In the genomic region with DNA sequence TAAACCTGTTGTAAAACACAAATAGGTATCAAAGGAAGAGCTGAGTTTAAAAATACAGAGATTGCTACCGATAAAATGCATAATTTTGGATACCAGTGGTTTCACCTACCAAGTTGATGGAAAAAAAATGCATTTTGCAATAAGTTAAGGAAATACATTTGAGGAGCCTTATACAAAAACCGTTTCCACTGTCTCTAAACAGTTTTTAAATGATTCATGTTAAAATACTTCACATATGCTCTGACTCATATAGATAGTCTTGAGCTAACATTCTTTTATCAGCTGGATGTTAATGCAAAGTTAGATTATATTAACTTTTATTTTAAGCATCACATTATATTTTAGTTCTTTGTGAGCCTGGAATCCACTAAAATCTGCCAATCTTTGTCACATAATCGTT, we compare ENCODE assay signal across 19 cellular contexts. TPM values are rescaled to one million over a fixed set of nuclear protein-coding genes. Genes with fewer than 3 reads are reported as not detected.
DNase-seq lines count a peak whose midpoint lies in the region; ATAC-seq and TF ChIP-seq lines count a peak whose summit lies in the region.
"Had no signal": no experiment of that assay in that cellular context is flagged by ENCODE, and none has a peak within 500 bp of the region (broad histone marks: within the 10 kb centered on the region; RNA-seq: fewer than 3 reads in every experiment).

No MANE protein-coding gene starts in this region.

- H2AK5ac ChIP-seq in mesenchymal stem cell (ENCODE audit: low read length, severe bottlenecking): no peak overlapping the region

- H3K36me3 ChIP-seq in SJSA1 (no peaks in the 10 kb centered on the region), mesenchymal stem cell (ENCODE audit: control insufficient read depth in 1 of 2, insufficient read depth in 2 of 2, low read depth in 1 of 2, low read length in 2 of 2) (no peaks in the 10 kb centered on the region)
- H3K36me3 ChIP-seq: lower lobe of right lung, ovary had no signal

- no peak overlapping the region for H2BK15ac ChIP-seq in mesenchymal stem cell (ENCODE audit: low read depth, poor library complexity, severe bottlenecking)

- H3K18ac ChIP-seq in mesenchymal stem cell (ENCODE audit: low read depth in 1 of 2, low read length in 2 of 2): no peak overlapping the region

- TF ChIP-seq CTCF in epithelial cell of esophagus (IDR thresholded peaks at IDR 0.05; ENCODE audit: insufficient read depth, low read depth, low read length, missing control alignments): no peak

- no peak overlapping the region for H2BK12ac ChIP-seq in mesenchymal stem cell (ENCODE audit: low read length in 2 of 2)

- peak overlapping the region; percentile 7 for H3K9ac ChIP-seq in mesenchymal stem cell (ENCODE audit: low read length)

- H2BK5ac ChIP-seq in mesenchymal stem cell (ENCODE audit: low read depth, low read length, poor library complexity, severe bottlenecking): no peak overlapping the region

- H3K23ac ChIP-seq in mesenchymal stem cell (ENCODE audit: low read length in 2 of 2): no peak overlapping the region

- DNase-seq in ELR (ENCODE audit: low read depth): peak; percentile 81
- DNase-seq in SJSA1 (ENCODE audit: low read depth in 1 of 2, low spot score in 2 of 2): peak in 1 of 2 experiments; percentile 14
- DNase-seq in epithelial cell of esophagus (ENCODE audit: low read depth): peak; percentile 41
- DNase-seq in mesenchymal stem cell: peak; percentile 41
- no peak for DNase-seq in LoVo (ENCODE audit: low spot score)
- DNase-seq in effector CD4-positive, alpha-beta T cell: no peak
- DNase-seq: activated CD4-positive, CD25-positive, alpha-beta regulatory T cell treated with anti-CD3 and anti-CD28 coated beads, Interleukin-2, amount 50 U/mL, for 72 hours; activated naive CD8-positive, alpha-beta T cell treated with anti-CD3 and anti-CD28 coated beads, Interleukin-2, amount 50 U/mL, for 24 hours; COR-L47; lower lobe of right lung; naive B cell; NCI-H1105 treated with DMSO at 0.1 percent for 48 hours; NCI-H524; ovary; SIG-M5; stimulated activated CD4-positive, alpha-beta T cell treated with anti-CD3 and anti-CD28 coated beads, Interleukin-1b, Interleukin-23, amount 100 ng/mL, for 48 hours had no signal

- H3K27ac ChIP-seq in SJSA1 (peak overlapping the region; percentile 32; the same call in 1 of the 2 replicates), mesenchymal stem cell (ENCODE audit: low read length, poor library complexity, severe bottlenecking) (no peak overlapping the region)
- H3K27ac ChIP-seq: lower lobe of right lung, ovary had no signal

- no CpG with 5 or more reads among the region's 3 CpGs for WGBS in mesenchymal stem cell

- no peak overlapping the region for H4K91ac ChIP-seq in mesenchymal stem cell (ENCODE audit: low read length)

- no peak overlapping the region for H4K8ac ChIP-seq in mesenchymal stem cell (ENCODE audit: low read length)

- no peak overlapping the region for H3K14ac ChIP-seq in mesenchymal stem cell (ENCODE audit: low read length in 2 of 2)

- no peak overlapping the region for H3K4me3 ChIP-seq in SJSA1
- no peak overlapping the region for H3K4me3 ChIP-seq in epithelial cell of esophagus (ENCODE audit: low read length)
- H3K4me3 ChIP-seq in mesenchymal stem cell (ENCODE audit: insufficient read depth in 1 of 2, low read depth in 1 of 2, low read length in 2 of 2): no peak overlapping the region
- H3K4me3 ChIP-seq: lower lobe of right lung, ovary had no signal

- no peak overlapping the region for H3K4ac ChIP-seq in mesenchymal stem cell (ENCODE audit: low read depth in 1 of 2, low read length in 2 of 2)

- peaks cover 16% of the 10 kb centered on the region for H3K4me1 ChIP-seq in SJSA1 (replicated peaks)
- H3K4me1 ChIP-seq in mesenchymal stem cell (ENCODE audit: control insufficient read depth, insufficient read depth, low read depth, low read length): no peaks in the 10 kb centered on the region
- H3K4me1 ChIP-seq: lower lobe of right lung had no signal

- no peak overlapping the region for H2AFZ ChIP-seq in mesenchymal stem cell (ENCODE audit: low read depth, low read length)

- no peak overlapping the region for H2BK120ac ChIP-seq in mesenchymal stem cell (ENCODE audit: low read depth, low read length)

- H3K27me3 ChIP-seq in SJSA1 (replicated peaks) (no peaks in the 10 kb centered on the region), mesenchymal stem cell (ENCODE audit: control insufficient read depth in 1 of 2, insufficient read depth in 1 of 2, low read length in 2 of 2) (no peaks in the 10 kb centered on the region)
- H3K27me3 ChIP-seq: ovary had no signal

- H3K79me1 ChIP-seq in mesenchymal stem cell (replicated peaks; ENCODE audit: low read length, poor library complexity, severe bottlenecking): no peaks in the 10 kb centered on the region

- no peak overlapping the region for H3K4me2 ChIP-seq in mesenchymal stem cell (ENCODE audit: low read length, poor library complexity, severe bottlenecking)

- ATAC-seq in GM18867 (IDR thresholded peaks at IDR 0.05; ENCODE audit: unreplicated experiment) (no peak), GM18511 (IDR thresholded peaks at IDR 0.05; ENCODE audit: unreplicated experiment) (no peak)
- ATAC-seq: activated naive CD8-positive, alpha-beta T cell treated with anti-CD3 and anti-CD28 coated beads, Interleukin-2, amount 50 U/mL, for 24 hours; lower lobe of right lung; sciatic nerve had no signal

- H3K9me3 ChIP-seq in SJSA1 (replicated peaks) (peaks cover 3% of the 10 kb centered on the region; the same call in 1 of the 2 replicates), mesenchymal stem cell (ENCODE audit: control insufficient read depth, low read length) (peaks cover 3% of the 10 kb centered on the region)
- H3K9me3 ChIP-seq: lower lobe of right lung, ovary had no signal

RNA-seq across cellular contexts. Expression of gene ANKRD17, which starts 50.6 kb away (rescaled TPM):
- total RNA-seq in SJSA1 (2014; rRNA removed; shearing (Covaris generic)): 26.3 and 36.8 TPM in 2 replicates
- polyA plus RNA-seq in mesenchymal stem cell (2013, experiment 1 of 2): 28.5 TPM
- 27.3 TPM for polyA plus RNA-seq in mesenchymal stem cell (2013, experiment 2 of 2)

Comparison
In these comparisons a context has a peak if more than half of its experiments do, and no peak if none do; other contexts are left out.
1. DNase-seq: peak in ELR (single experiment), epithelial cell of esophagus (single experiment) and mesenchymal stem cell (single experiment); none in LoVo (single experiment) and effector CD4-positive, alpha-beta T cell (single experiment).